ENCODE assay signal across 9 cellular contexts in the genomic region with DNA sequence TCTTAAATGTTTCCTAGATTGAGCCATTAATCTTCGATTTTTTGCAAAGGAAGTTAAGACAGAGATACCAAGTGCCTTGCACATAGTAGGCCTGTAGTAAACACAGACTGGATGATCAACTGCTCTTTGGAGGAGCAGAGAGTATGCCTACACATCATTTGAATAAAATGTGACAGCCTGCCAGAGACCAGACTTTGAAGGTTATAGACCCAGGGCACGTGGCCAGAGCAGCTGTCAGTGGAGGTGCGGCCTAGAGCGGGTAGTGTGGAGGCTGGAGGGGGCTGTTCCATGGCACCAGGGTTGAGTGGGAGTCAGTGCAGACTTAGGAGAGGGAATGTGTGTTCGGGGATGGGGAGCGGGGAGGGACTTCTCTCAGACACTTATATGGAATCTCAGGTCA.
DNase-seq lines count a peak whose midpoint lies in the region; ATAC-seq and TF ChIP-seq lines count a peak whose summit lies in the region.
"Had no signal": no experiment of that assay in that cellular context is flagged by ENCODE, and none has a peak within 500 bp of the region (broad histone marks: within the 10 kb centered on the region; RNA-seq: fewer than 3 reads in every experiment).

No MANE protein-coding gene starts in this region.

- intact Hi-C loops in colonic mucosa (cut with DNase I) = no loop called here

- H3K4me1 ChIP-seq in colonic mucosa (peaks cover 30% of the 10 kb centered on the region), mucosa of rectum (ENCODE audit: control insufficient read depth in 2 of 2, insufficient read depth in 2 of 2, low read length in 2 of 2) (peaks cover 47 to 56% of the 10 kb centered on the region in 2 donors)

- H3K9ac ChIP-seq in colonic mucosa (ENCODE audit: low read depth in 2 of 2, low read length in 2 of 2) (peak overlapping the region; percentile 14 to 26), mucosa of rectum (ENCODE audit: low read depth in 1 of 2, low read length in 2 of 2) (peak overlapping the region; percentile 26 to 34)

- TF ChIP-seq CTCF in colonic mucosa (IDR thresholded peaks at IDR 0.05) = no peak

- H3K4me3 ChIP-seq in colonic mucosa (no peak overlapping the region), mucosa of rectum (ENCODE audit: low read length in 2 of 2) (peak overlapping the region in 1 of 2 donors; percentile 7)
- H3K4me3 ChIP-seq: thoracic aorta had no signal

- H3K36me3 ChIP-seq in colonic mucosa (no peaks in the 10 kb centered on the region), mucosa of rectum (ENCODE audit: control insufficient read depth in 2 of 2, insufficient read depth in 2 of 2, low read length in 2 of 2) (no peaks in the 10 kb centered on the region)
- H3K36me3 ChIP-seq: thoracic aorta had no signal

- DNase-seq in AG20443 (ENCODE audit: low spot score) (peak; percentile 46), NCI-H1694 (lab: John Stamatoyannopoulos, UW) (peak; percentile 78), colonic mucosa (peak; percentile 82), KG1 (lab: John Stamatoyannopoulos, UW) (no peak)

- H3K27ac ChIP-seq in colonic mucosa (peak overlapping the region; percentile 70), mucosa of rectum (ENCODE audit: low read depth in 2 of 2, low read length in 2 of 2) (peak overlapping the region; percentile 78 to 86)

- no peaks in the 10 kb centered on the region for H3K9me3 ChIP-seq in colonic mucosa
- no peaks in the 10 kb centered on the region for H3K9me3 ChIP-seq in mucosa of rectum (ENCODE audit: control insufficient read depth in 2 of 2, low read length in 2 of 2)
- H3K9me3 ChIP-seq: thoracic aorta had no signal

- H3K27me3 ChIP-seq in colonic mucosa = no peaks in the 10 kb centered on the region
- no peaks in the 10 kb centered on the region for H3K27me3 ChIP-seq in mucosa of rectum (ENCODE audit: control insufficient read depth in 2 of 2, insufficient read depth in 2 of 2, low read length in 2 of 2)

- ATAC-seq in GM21360 (IDR thresholded peaks at IDR 0.05; ENCODE audit: unreplicated experiment) (no peak), HG03196 (IDR thresholded peaks at IDR 0.05; ENCODE audit: unreplicated experiment) (no peak), GM19452 (IDR thresholded peaks at IDR 0.05; ENCODE audit: unreplicated experiment) (no peak)
